In genomic region chr2:191625016-191625415, GRCh38 we compare ENCODE assay signal across 1 cellular context.
TF ChIP-seq lines count a peak whose summit lies in the region.

No MANE protein-coding gene starts in this region.

TF ChIP-seq in IMR-90, 13 proteins besides CTCF, POLR2A, EP300 and RAD21 (continued from another document):
- TF ChIP-seq CEBPB (IDR thresholded peaks at IDR 0.05; ENCODE audit: low read depth, low read length) = no peak
- TF ChIP-seq MAZ (IDR thresholded peaks at IDR 0.05; ENCODE audit: borderline replicate concordance, low read depth, low read length) = no peak
